Comparison of ENCODE assay signal across 8 cellular contexts in genomic region chr9:20623021-20623747, GRCh38. TPM values are rescaled to one million over a fixed set of nuclear protein-coding genes. Genes with fewer than 3 reads are reported as not detected.
A peak's percentile ranks its signal among the peaks of the same experiment; 100 is the strongest.
DNase-seq lines count a peak whose midpoint lies in the region; ATAC-seq, FAIRE-seq and TF ChIP-seq lines count a peak whose summit lies in the region.

No MANE protein-coding gene starts in this region.

- H2AFZ ChIP-seq in OCI-LY3 (ENCODE audit: low read depth, low read length): peak overlapping the region; percentile 98

- H3K27ac ChIP-seq in CD4-positive, alpha-beta T cell (ENCODE audit: low read depth, low read length): peak overlapping the region; percentile 92
- H3K27ac ChIP-seq in OCI-LY3 (ENCODE audit: low read length) (peak overlapping the region; percentile 27), heart right ventricle (peak overlapping the region in 9 of 10 donors; percentile 69 to 92 (median 85))

- 0% methylated on average over 40 of the region's 40 CpGs for whole genome bisulfite sequencing in heart right ventricle, 2 donors

- CTCF ChIA-PET in CD4-positive, alpha-beta T cell (lab: Charles Lee): interaction anchor here (1.4 to 2.1 kb wide), 7 partner anchors 10 to 318 kb away, joined by 3 to 8 read pairs (median 5); partner anchors contain the start of gene FOCAD

- no peaks in the 10 kb centered on the region for H3K9me3 ChIP-seq in CD4-positive, alpha-beta T cell (ENCODE audit: control insufficient read depth, low read length)
- H3K9me3 ChIP-seq in OCI-LY3 (ENCODE audit: insufficient read depth, low read length): no peaks in the 10 kb centered on the region
- no peaks in the 10 kb centered on the region for H3K9me3 ChIP-seq in heart right ventricle

- peak overlapping the region; percentile 88 for H3K4me2 ChIP-seq in OCI-LY3 (ENCODE audit: low read length)

- intact Hi-C loops in CD4-positive, alpha-beta T cell (cut with DNase I, micrococcal nuclease): loop anchor here (1.0 to 10.0 kb wide), 6 partner anchors 70 to 402 kb away; no protein-coding TSS in a partner anchor
- intact Hi-C loops in heart right ventricle (cut with DNase I): loop anchor here in 9 of 10 donors (2.0 to 10.0 kb wide), 21 partner anchors 59 to 698 kb away; partner anchors contain the start of gene FOCAD (in 3 of the 9)

- H3K4me1 Mint-ChIP-seq in CD4-positive, alpha-beta T cell (ENCODE audit: low read depth): peaks cover 38% of the 10 kb centered on the region

- no peaks in the 10 kb centered on the region for H3K79me2 ChIP-seq in OCI-LY3 (ENCODE audit: low read length)

- ATAC-seq in CD4-positive, alpha-beta T cell (ENCODE audit: poor library complexity): peak; percentile 19
- ATAC-seq in heart right ventricle: peak in 4 of 8 donors; percentile 30 to 51 (median 40)
- ATAC-seq in HG03469 (IDR thresholded peaks at IDR 0.05; ENCODE audit: unreplicated experiment): no peak

- H3K36me3 Mint-ChIP-seq in CD4-positive, alpha-beta T cell (ENCODE audit: low read depth): peaks cover 48% of the 10 kb centered on the region

- no peaks in the 10 kb centered on the region for H4K20me1 ChIP-seq in OCI-LY3 (ENCODE audit: insufficient read depth, low read length)

- H3K36me3 ChIP-seq in OCI-LY3 (replicated peaks; ENCODE audit: low read depth, low read length): no peaks in the 10 kb centered on the region
- H3K36me3 ChIP-seq in heart right ventricle: no peaks in the 10 kb centered on the region

- no peak for TF ChIP-seq CTCF in CD4-positive, alpha-beta T cell (IDR thresholded peaks at IDR 0.05)
- TF ChIP-seq CTCF in OCI-LY3 (IDR thresholded peaks at IDR 0.05; ENCODE audit: low read depth, low read length) (no peak), heart right ventricle (IDR thresholded peaks at IDR 0.05) (no peak)

- no peaks in the 10 kb centered on the region for H3K27me3 Mint-ChIP-seq in CD4-positive, alpha-beta T cell

- POLR2A ChIA-PET in CD4-positive, alpha-beta T cell (lab: Charles Lee): interaction anchor here (0.7 to 4.7 kb wide), 30 partner anchors 9 to 1499 kb away, joined by 3 to 109 read pairs (median 6); partner anchors contain the start of genes FOCAD, HACD4 and RPS6

- H3K4me3 Mint-ChIP-seq in CD4-positive, alpha-beta T cell: peak overlapping the region; percentile 93

- H3K9ac ChIP-seq in OCI-LY3 (ENCODE audit: low read length): peak overlapping the region; percentile 79

- H3K27me3 ChIP-seq in CD4-positive, alpha-beta T cell (ENCODE audit: control insufficient read depth, insufficient read depth, low read length): no peaks in the 10 kb centered on the region
- H3K27me3 ChIP-seq in OCI-LY3 (ENCODE audit: low read depth, low read length) (0 out of 2 replicates have a peak, but pooled peaks cover 8% of the 10 kb centered on the region), heart right ventricle (peaks cover 0 to 7% (median 0%) of the 10 kb centered on the region in 7 donors)

- H3K4me3 ChIP-seq in OCI-LY3 (ENCODE audit: low read length) (peak overlapping the region; percentile 98), heart right ventricle (peak overlapping the region; percentile 66 to 94 (median 88))

- peak; percentile 78 for FAIRE-seq in H54 (lab: Jason Lieb, UNC)
- no peak for FAIRE-seq in HTR-8/SVneo (lab: Jason Lieb, UNC)

- H3K27ac Mint-ChIP-seq in CD4-positive, alpha-beta T cell: peak overlapping the region; percentile 93

- no peaks in the 10 kb centered on the region for H3K9me3 Mint-ChIP-seq in CD4-positive, alpha-beta T cell

- H3K4me1 ChIP-seq in OCI-LY3 (ENCODE audit: low read length) (peaks cover 10% of the 10 kb centered on the region), heart right ventricle (peaks cover 0 to 35% (median 27%) of the 10 kb centered on the region in 9 donors)

- no peak for TF ChIP-seq POLR2A in H54 (IDR thresholded peaks at IDR 0.05; ENCODE audit: low read depth, low read length)

- DNase-seq in CD4-positive, alpha-beta T cell: peak; percentile 32 to 68 (median 58)
- DNase-seq in H54 (ENCODE audit: insufficient read length, low spot score) (no peak), heart right ventricle (peak; percentile 19 to 36), retina (peak; percentile 58), HTR-8/SVneo (ENCODE audit: insufficient read length, low spot score) (no peak)
- DNase-seq in activated gamma-delta T cell treated with anti-CD3 and anti-CD28 coated beads, Interleukin-2, amount 50 U/mL, for 16 hours (ENCODE audit: low read depth): peak; percentile 38

RNA-seq across cellular contexts. Expression of gene MLLT3, which starts 0.9 kb away (rescaled TPM):
- total RNA-seq in CD4-positive, alpha-beta T cell: 10 to 100 TPM; 59.2 to 60.6 TPM
- 10 to 100 TPM in 9 of 10 donors, 1 to 10 TPM in 1; 6.3 to 22.7 (median 14.7) TPM for total RNA-seq in heart right ventricle
- polyA plus RNA-seq in heart right ventricle: 1 to 10 TPM; 4.3 to 5.4 TPM

Comparison
In these comparisons a context has a peak if more than half of its experiments do, and no peak if none do; other contexts are left out.
1. DNase-seq: peak in CD4-positive, alpha-beta T cell (10 of 10), activated gamma-delta T cell treated with anti-CD3 and anti-CD28 coated beads, Interleukin-2, amount 50 U/mL, for 16 hours (single experiment), heart right ventricle (2 of 2) and retina (single experiment); none in H54 (single experiment) and HTR-8/SVneo (single experiment).
2. H3K27ac ChIP-seq: peak in every context shown above with its lines; median percentile 92 in CD4-positive, alpha-beta T cell; 85 in heart right ventricle; 27 in OCI-LY3.